ENCODE assay signal across 9 cellular contexts in the genomic region with DNA sequence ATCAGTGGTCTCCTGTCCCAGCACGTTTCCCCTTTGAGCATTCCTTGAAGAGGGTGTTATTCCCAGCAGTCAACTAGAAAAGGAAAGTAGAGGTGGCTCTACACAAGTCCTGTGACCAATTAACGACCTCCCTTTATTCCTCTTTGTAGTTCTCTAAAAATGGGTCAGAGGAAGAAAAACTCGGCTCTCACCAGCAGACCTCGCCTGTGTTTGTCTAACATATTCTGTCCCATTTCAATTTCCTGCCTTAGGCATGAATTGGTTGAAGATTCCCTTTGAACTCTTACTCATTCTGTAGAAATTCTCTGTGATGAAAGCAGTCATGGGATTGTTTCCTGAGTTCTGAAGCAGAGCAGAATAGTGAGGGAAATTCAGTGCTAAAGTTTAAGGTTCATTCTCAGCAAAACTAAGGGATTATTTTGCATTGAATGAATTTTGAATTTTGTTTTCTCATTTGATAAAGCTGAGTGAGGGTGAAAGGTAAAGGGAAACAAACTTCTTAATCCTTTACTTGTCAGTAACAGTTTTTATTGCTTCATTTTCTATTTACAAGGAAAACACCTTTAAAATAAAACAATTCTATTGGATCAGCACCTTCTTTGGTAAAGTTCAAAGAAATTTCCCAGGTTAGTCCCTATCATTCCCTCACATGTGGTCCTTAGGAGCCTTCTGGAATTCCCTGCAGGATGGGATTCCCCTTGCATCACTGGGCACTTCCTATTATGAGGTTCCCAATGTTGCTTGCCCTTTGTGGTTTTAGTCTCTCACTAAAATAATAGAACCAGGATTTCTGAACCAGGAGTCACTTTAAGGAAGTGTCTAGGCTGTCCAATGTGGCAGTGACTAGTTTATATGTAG.
DNase-seq lines count a peak whose midpoint lies in the region; ATAC-seq and TF ChIP-seq lines count a peak whose summit lies in the region.
"Had no signal": no experiment of that assay in that cellular context is flagged by ENCODE, and none has a peak within 500 bp of the region (broad histone marks: within the 10 kb centered on the region; RNA-seq: fewer than 3 reads in every experiment).

No MANE protein-coding gene starts in this region.

- WGBS in SK-N-SH (ENCODE audit: low lambda C conversion rate), result 36% methylated on average over 4 of the region's 4 CpGs

- H2AFZ ChIP-seq in SK-N-SH (ENCODE audit: low read depth), result no peak overlapping the region

- no peaks in the 10 kb centered on the region for H3K9me3 ChIP-seq in SK-N-SH

- no peaks in the 10 kb centered on the region for H3K9me2 ChIP-seq in SK-N-SH

- peak overlapping the region in 1 of 2 experiments; percentile 92; a peak in 2 of 4 replicates for H3K27ac ChIP-seq in SK-N-SH (ENCODE audit: low read depth in 2 of 2, low read length in 1 of 2)

- peaks cover 2 to 41% of the 10 kb centered on the region in 2 experiments; a peak in 2 of 4 replicates for H3K4me1 ChIP-seq in SK-N-SH (ENCODE audit: control insufficient read depth in 1 of 2, insufficient read depth in 2 of 2, low read depth in 1 of 2, low read length in 1 of 2)

- no peaks in the 10 kb centered on the region for H3K27me3 ChIP-seq in SK-N-SH (ENCODE audit: insufficient read depth)

- TF ChIP-seq CTCF in SK-N-SH (IDR thresholded peaks at IDR 0.05) (no peak), fibroblast of the aortic adventitia (IDR thresholded peaks at IDR 0.05; ENCODE audit: insufficient read depth, low read length) (no peak)

- peak; percentile 76 for ATAC-seq in sciatic nerve
- ATAC-seq in GM21717 (IDR thresholded peaks at IDR 0.05; ENCODE audit: unreplicated experiment), result no peak

- H3K4me3 ChIP-seq in SK-N-SH (ENCODE audit: low read depth in 2 of 2, low read length in 1 of 2) (no peak overlapping the region), fibroblast of the aortic adventitia (ENCODE audit: low read depth, low read length) (no peak overlapping the region)

- no peaks in the 10 kb centered on the region for H4K20me1 ChIP-seq in SK-N-SH (ENCODE audit: insufficient read depth)

- CTCF ChIA-PET in SK-N-SH (lab: Yijun Ruan, JAX), result interaction anchor here (1.9 kb wide), 1 partner anchor 12 kb away, joined by 4 read pairs; no protein-coding TSS in a partner anchor

- no peak for TF ChIP-seq RAD21 in SK-N-SH (IDR thresholded peaks at IDR 0.05; ENCODE audit: low read length)

- peak overlapping the region; percentile 20; the same call in 1 of the 2 replicates for H3K9ac ChIP-seq in SK-N-SH

- H3F3A ChIP-seq in SK-N-SH (replicated peaks; ENCODE audit: insufficient read depth), result peaks cover 15% of the 10 kb centered on the region

- peak; percentile 55 for DNase-seq in GM03348 (ENCODE audit: low spot score)
- DNase-seq in SK-N-SH, result no peak
- DNase-seq in fibroblast of the aortic adventitia (ENCODE audit: low read depth), result peak; percentile 90
- no peak for DNase-seq in sciatic nerve (ENCODE audit: low spot score)
- DNase-seq in stimulated activated CD4-positive, alpha-beta T cell treated with anti-CD3 and anti-CD28 coated beads, Interleukin-12 subunit alpha, Interleukin-12 subunit beta, amount 100 ng/mL, for 4 hours, result no peak
- no peak for DNase-seq in NCI-H1105 treated with DMSO at 0.1 percent for 48 hours (lab: John Stamatoyannopoulos, UW)
- no peak for DNase-seq in SHP77 (lab: John Stamatoyannopoulos, UW)
- DNase-seq: activated CD4-positive, CD25-positive, alpha-beta regulatory T cell had no signal

- H3K36me3 ChIP-seq in SK-N-SH (replicated peaks in 1 of 2; ENCODE audit: control insufficient read depth in 1 of 2, insufficient read depth in 2 of 2, low read length in 1 of 2), result no peaks in the 10 kb centered on the region

- POLR2A ChIA-PET in SK-N-SH (lab: Yijun Ruan, JAX), result no interaction called here

- peak overlapping the region; percentile 38 for H3K4me2 ChIP-seq in SK-N-SH

- TF ChIP-seq EP300 in SK-N-SH (IDR thresholded peaks at IDR 0.05; ENCODE audit: borderline replicate concordance in 1 of 2, low read depth in 1 of 2, low read length in 1 of 2), result no peak

- no peaks in the 10 kb centered on the region for H3K79me2 ChIP-seq in SK-N-SH (ENCODE audit: insufficient read depth)

- intact Hi-C loops in sciatic nerve (cut with DNase I), result no loop called here

TF ChIP-seq in SK-N-SH, 30 proteins besides CTCF, POLR2A, EP300 and RAD21:
- TF ChIP-seq NRF1 (IDR thresholded peaks at IDR 0.05; ENCODE audit: low read depth, low read length) (no peak), FOSL2 (IDR thresholded peaks at IDR 0.05; ENCODE audit: borderline replicate concordance, low read depth) (peak; percentile 24; the same call in 1 of the 2 replicates), JUND (IDR thresholded peaks at IDR 0.05) (peak; percentile 36)

Comparison
In these comparisons a context has a peak if more than half of its experiments do, and no peak if none do; other contexts are left out.
1. DNase-seq: peak in GM03348 (single experiment) and fibroblast of the aortic adventitia (single experiment); none in SK-N-SH (single experiment), sciatic nerve (single experiment), stimulated activated CD4-positive, alpha-beta T cell treated with anti-CD3 and anti-CD28 coated beads, Interleukin-12 subunit alpha, Interleukin-12 subunit beta, amount 100 ng/mL, for 4 hours (single experiment), NCI-H1105 treated with DMSO at 0.1 percent for 48 hours (single experiment) and SHP77 (0 of 2).